8 cellular contexts compared by ENCODE assay signal in genomic region chr17:45311762-45312476, GRCh38. TPM values are rescaled to one million over a fixed set of nuclear protein-coding genes. Genes with fewer than 3 reads are reported as not detected.
A peak's percentile ranks its signal among the peaks of the same experiment; 100 is the strongest.
DNase-seq lines count a peak whose midpoint lies in the region; ATAC-seq, FAIRE-seq and TF ChIP-seq lines count a peak whose summit lies in the region.

No MANE protein-coding gene starts in this region.

- H3K4me1 ChIP-seq in keratinocyte (ENCODE audit: control insufficient read depth, extremely low read depth, insufficient read depth, low read length): peaks cover 69% of the 10 kb centered on the region

- TF ChIP-seq CTCF in AG09309 (IDR thresholded peaks at IDR 0.05; ENCODE audit: control insufficient read depth, insufficient read depth, low read depth, low read length, missing control alignments): no peak
- TF ChIP-seq CTCF in RWPE1 (conservative IDR thresholded peaks at IDR 0.05; ENCODE audit: low read depth): no peak
- no peak for TF ChIP-seq CTCF in keratinocyte (optimal IDR thresholded peaks at IDR 0.05 in 1 of 3, IDR thresholded peaks at IDR 0.05 in 1 of 3, conservative IDR thresholded peaks at IDR 0.05 in 1 of 3; ENCODE audit: extremely low read depth in 1 of 3, insufficient read depth in 2 of 3, low read length in 3 of 3)

- no peaks in the 10 kb centered on the region for H3K27me3 ChIP-seq in keratinocyte (ENCODE audit: control insufficient read depth, extremely low read depth, insufficient read depth, low read length)

- H3K9me3 ChIP-seq in keratinocyte (ENCODE audit: control insufficient read depth, low read depth, low read length): no peaks in the 10 kb centered on the region

- no peak for DNase-seq in AG09309 (ENCODE audit: low read depth)
- peak; percentile 84 for DNase-seq in RWPE1 (ENCODE audit: low spot score)
- DNase-seq in keratinocyte (ENCODE audit: low read depth, low spot score): peak; percentile 69
- DNase-seq in stimulated activated CD4-positive, alpha-beta T cell treated with anti-CD3 and anti-CD28 coated beads, TNF-alpha, amount 100 ng/mL, for 4 hours (ENCODE audit: low read depth in 3 of 3): peak; percentile 46 to 77 (median 70)
- no peak for DNase-seq in NCI-H748 (lab: John Stamatoyannopoulos, UW; ENCODE audit: unreplicated experiment)
- DNase-seq in NCI-H2227 treated with DMSO at 0.1 percent for 48 hours (lab: John Stamatoyannopoulos, UW): no peak

- H3K4me1 Mint-ChIP-seq in activated naive CD8-positive, alpha-beta T cell (ENCODE audit: low read depth): peaks cover 67% of the 10 kb centered on the region

- peaks cover 17 to 26% of the 10 kb centered on the region in 2 experiments for H3K36me3 ChIP-seq in keratinocyte (ENCODE audit: control insufficient read depth in 2 of 2, extremely low read depth in 1 of 2, insufficient read depth in 2 of 2, low read length in 2 of 2)

- peak overlapping the region; percentile 25 for H3K4me3 ChIP-seq in AG09309 (ENCODE audit: control insufficient read depth, low read depth, low read length)
- H3K4me3 ChIP-seq in keratinocyte (ENCODE audit: control insufficient read depth in 2 of 3, extremely low read depth in 1 of 3, insufficient read depth in 2 of 3, low read depth in 1 of 3, low read length in 3 of 3): peak overlapping the region in 2 of 3 experiments; percentile 45 to 63

- H3K4me3 Mint-ChIP-seq in activated naive CD8-positive, alpha-beta T cell: peak overlapping the region; percentile 96

- peak overlapping the region; percentile 99 for H3K27ac Mint-ChIP-seq in activated naive CD8-positive, alpha-beta T cell

- ATAC-seq in GM21529 (IDR thresholded peaks at IDR 0.05; ENCODE audit: unreplicated experiment): peak; percentile 22

- dilution Hi-C loops in keratinocyte (cut with MboI; ENCODE audit: extremely low pct_ligation_motif_present, low sequenced_read_pairs): no loop called here

- FAIRE-seq in keratinocyte (lab: Jason Lieb, UNC): peak; percentile 84

- peak overlapping the region; percentile 94 for H3K27ac ChIP-seq in RWPE1
- peak overlapping the region; percentile 68 for H3K27ac ChIP-seq in keratinocyte (ENCODE audit: control insufficient read depth, insufficient read depth, low read length)

- peak overlapping the region; percentile 61 for H3K9ac ChIP-seq in keratinocyte (ENCODE audit: control insufficient read depth, extremely low read depth, insufficient read depth, low read length)

- POLR2A ChIA-PET in RWPE1 (lab: Yijun Ruan, JAX; ENCODE audit: low non-redundant PET): interaction anchor here (0.7 kb wide), 1 partner anchor 72 kb away, joined by 3 read pairs; no protein-coding TSS in a partner anchor

- H4K20me1 ChIP-seq in keratinocyte (ENCODE audit: control insufficient read depth, extremely low read depth, insufficient read depth, low read length): peaks cover 30% of the 10 kb centered on the region

- H3K4me2 ChIP-seq in keratinocyte (ENCODE audit: control insufficient read depth, extremely low read depth, insufficient read depth, low read depth, low read length): peak overlapping the region; percentile 95

- H2AFZ ChIP-seq in keratinocyte (ENCODE audit: control insufficient read depth, low read length): no peak overlapping the region

- H3K9me3 Mint-ChIP-seq in activated naive CD8-positive, alpha-beta T cell (ENCODE audit: low read depth): no peaks in the 10 kb centered on the region

- CTCF ChIA-PET in RWPE1 (lab: Yijun Ruan, JAX): interaction anchor here (0.6 to 1.5 kb wide), 6 partner anchors 19 to 415 kb away, joined by 3 to 5 read pairs (median 4); no protein-coding TSS in a partner anchor

- H3K27me3 Mint-ChIP-seq in activated naive CD8-positive, alpha-beta T cell: no peaks in the 10 kb centered on the region

- peaks cover 94% of the 10 kb centered on the region for H3K79me2 ChIP-seq in keratinocyte (ENCODE audit: control insufficient read depth, insufficient read depth, low read length)

- H3K36me3 Mint-ChIP-seq in activated naive CD8-positive, alpha-beta T cell: peaks cover 31% of the 10 kb centered on the region

- peaks cover 9% of the 10 kb centered on the region for H3K9me1 ChIP-seq in keratinocyte (ENCODE audit: control insufficient read depth, extremely low read depth, insufficient read depth, low read length)

RNA-seq across cellular contexts. Expression of gene MAP3K14, which starts 4.9 kb away (rescaled TPM):
- polyA plus RNA-seq in keratinocyte: 6.5 to 8.3 TPM (median 7.1 TPM) in 3 replicates
- polyA plus RNA-seq in keratinocyte (2011; ENCODE audit: low read depth): 2.8 TPM
- polyA plus RNA-seq in keratinocyte (2011; cell fraction: cytosol; rRNA removed): 3.2 and 4.9 TPM in 2 replicates
- 16.6 and 20.8 TPM in 2 replicates for polyA plus RNA-seq in keratinocyte (2011; cell fraction: nucleus; rRNA removed)
- 3.3 and 5.9 TPM in 2 replicates for polyA plus RNA-seq in keratinocyte (2012; ENCODE audit: low replicate concordance)
- 5.0 to 7.3 TPM (median 6.0 TPM) in 3 replicates for polyA minus RNA-seq in keratinocyte
- polyA minus RNA-seq in keratinocyte (2011; cell fraction: cytosol; rRNA and poly(A)+ RNA removed): 2.5 TPM
- 7.8 and 10.7 TPM in 2 replicates for polyA minus RNA-seq in keratinocyte (2011; cell fraction: nucleus; rRNA and poly(A)+ RNA removed)

RNA-seq across cellular contexts. Expression of gene SPATA32, which starts 50.0 kb away (rescaled TPM):
- 0.05 TPM in 1 of 3 replicates, not detected in the others for polyA plus RNA-seq in keratinocyte
- polyA plus RNA-seq in keratinocyte (2011; ENCODE audit: low read depth): not detected
- polyA plus RNA-seq in keratinocyte (2011; cell fraction: cytosol; rRNA removed): not detected in 2 replicates
- polyA plus RNA-seq in keratinocyte (2011; cell fraction: nucleus; rRNA removed): 0.07 TPM in 1 of 2 replicates, not detected in the other
- not detected in 2 replicates for polyA plus RNA-seq in keratinocyte (2012; ENCODE audit: low replicate concordance)
- not detected in 3 replicates for polyA minus RNA-seq in keratinocyte
- polyA minus RNA-seq in keratinocyte (2011; cell fraction: cytosol; rRNA and poly(A)+ RNA removed): not detected
- not detected in 2 replicates for polyA minus RNA-seq in keratinocyte (2011; cell fraction: nucleus; rRNA and poly(A)+ RNA removed)

Comparison
In these comparisons a context has a peak if more than half of its experiments do, and no peak if none do; other contexts are left out.
1. DNase-seq: peak in RWPE1 (single experiment), keratinocyte (single experiment) and stimulated activated CD4-positive, alpha-beta T cell treated with anti-CD3 and anti-CD28 coated beads, TNF-alpha, amount 100 ng/mL, for 4 hours (3 of 3); none in AG09309 (single experiment), NCI-H748 (single experiment) and NCI-H2227 treated with DMSO at 0.1 percent for 48 hours (single experiment).